ENCODE assay signal across 26 cellular contexts in the genomic region with DNA sequence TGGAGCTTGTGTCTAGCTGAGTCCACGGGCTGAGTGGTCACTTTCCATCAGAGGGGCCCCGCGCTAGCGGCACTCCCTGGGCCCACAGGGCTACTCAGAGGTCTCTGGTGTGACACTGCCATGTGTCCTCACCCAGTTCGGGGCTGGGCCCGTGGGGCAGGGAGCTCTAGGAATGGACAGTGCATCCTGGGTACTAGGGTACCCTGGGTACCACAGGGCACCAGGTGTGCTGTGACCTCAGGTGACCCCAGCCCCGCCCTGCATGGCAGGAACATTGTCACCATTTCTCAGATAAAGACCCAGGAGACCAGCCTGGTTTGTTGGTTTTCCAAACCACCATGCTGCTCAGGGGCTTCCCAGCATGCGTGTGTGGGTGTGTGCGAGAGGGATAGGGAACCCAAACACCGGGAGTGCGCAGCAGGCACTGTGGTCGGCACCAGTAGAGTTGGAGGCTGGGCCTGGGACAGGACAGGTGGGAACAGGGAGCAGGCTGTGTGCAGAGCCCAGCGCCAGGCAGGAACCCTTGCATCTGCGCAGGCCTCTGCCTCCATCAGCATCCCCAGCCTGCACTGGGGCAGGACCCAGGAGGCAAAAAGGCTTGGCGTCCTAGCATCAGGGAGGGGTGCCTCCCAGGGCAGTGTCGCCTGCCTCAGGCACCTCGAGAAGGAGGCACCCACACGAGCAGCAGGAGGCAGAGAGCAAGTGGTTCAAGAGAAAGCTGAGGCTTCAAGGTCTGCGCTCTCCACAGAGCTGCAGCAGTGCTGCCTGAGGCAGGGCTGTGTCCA. TPM values are rescaled to one million over a fixed set of nuclear protein-coding genes. Genes with fewer than 3 reads are reported as not detected.
DNase-seq lines count a peak whose midpoint lies in the region; ATAC-seq and TF ChIP-seq lines count a peak whose summit lies in the region.
"Had no signal": no experiment of that assay in that cellular context is flagged by ENCODE, and none has a peak within 500 bp of the region (broad histone marks: within the 10 kb centered on the region; RNA-seq: fewer than 3 reads in every experiment).

No MANE protein-coding gene starts in this region.

- no peak overlapping the region for H2BK5ac ChIP-seq in neuronal stem cell (ENCODE audit: low read length)

- no peak overlapping the region for H3K18ac ChIP-seq in neuronal stem cell (ENCODE audit: low read length)

- H2BK15ac ChIP-seq in neuronal stem cell (ENCODE audit: low read length), result no peak overlapping the region

- peak overlapping the region; percentile 63 for H3K14ac ChIP-seq in neuronal stem cell (ENCODE audit: low read length)

- H3K36me3 ChIP-seq in neuronal stem cell (replicated peaks in 1 of 2; ENCODE audit: control insufficient read depth in 2 of 2, insufficient read depth in 2 of 2, low read length in 2 of 2), result no peaks in the 10 kb centered on the region
- H3K36me3 ChIP-seq: Peyer's patch, right atrium auricular region had no signal

- POLR2A ChIA-PET in activated CD4-positive, alpha-beta memory T cell treated with anti-CD3 and anti-CD28 coated beads for 36 hours (lab: Charles Lee), result interaction anchor here (4.5 kb wide), 1 partner anchor 20 kb away, joined by 58 read pairs; a partner anchor contains a TSS
- POLR2A ChIA-PET in activated CD4-positive, alpha-beta memory T cell treated with anti-CD3 and anti-CD28 coated beads, Interleukin-2, amount 10 ng/mL, durations not matched to agents 7 days and 5 days (lab: Charles Lee), result interaction anchor here (1.1 to 14.0 kb wide), 2 partner anchors 11 to 21 kb away, joined by 3 to 415 read pairs; a partner anchor contains a TSS

- DNase-seq in activated CD4-positive, alpha-beta memory T cell treated with anti-CD3 and anti-CD28 coated beads for 36 hours, result no peak
- no peak for DNase-seq in activated CD4-positive, alpha-beta memory T cell treated with anti-CD3 and anti-CD28 coated beads, Interleukin-2, amount 10 ng/mL, durations not matched to agents 7 days and 5 days
- DNase-seq in CD14-positive monocyte (ENCODE audit: low spot score) (peak; percentile 46), neuronal stem cell (ENCODE audit: low spot score) (no peak), NCI-H1436 treated with DMSO at 0.1 percent for 48 hours (lab: John Stamatoyannopoulos, UW) (no peak)
- DNase-seq: ACHN, Calu3, DMS79 treated with DMSO at 0.1 percent for 48 hours, GF-D8, H9, IMR-90, NCI-H1048, NCI-H187 treated with DMSO at 0.1 percent for 48 hours, NCI-H69, SHP77 treated with DMSO at 0.1 percent for 48 hours, trophoblast cell had no signal

- H4K91ac ChIP-seq in neuronal stem cell (ENCODE audit: low read depth, low read length, poor library complexity), result no peak overlapping the region

- H3K27me3 ChIP-seq in neuronal stem cell (ENCODE audit: control insufficient read depth in 3 of 3, insufficient read depth in 3 of 3, low read depth in 1 of 3, low read length in 3 of 3), result peaks cover 0 to 6% (median 0%) of the 10 kb centered on the region in 3 experiments
- H3K27me3 ChIP-seq: Peyer's patch, right atrium auricular region had no signal

- no peak overlapping the region for H3K4me2 ChIP-seq in neuronal stem cell (ENCODE audit: insufficient read depth, low read length, poor library complexity, severe bottlenecking)

- no peak overlapping the region for H3K4me3 Mint-ChIP-seq in activated CD4-positive, alpha-beta memory T cell treated with anti-CD3 and anti-CD28 coated beads for 36 hours
- no peak overlapping the region for H3K4me3 Mint-ChIP-seq in activated CD4-positive, alpha-beta memory T cell treated with anti-CD3 and anti-CD28 coated beads, Interleukin-2, amount 10 ng/mL, durations not matched to agents 7 days and 5 days
- H3K4me3 Mint-ChIP-seq in CD14-positive monocyte, result no peak overlapping the region
- no peak overlapping the region for H3K4me3 Mint-ChIP-seq in dendritic cell treated with granulocyte-macrophage colony-stimulating factor and Interleukin-4, amounts not matched to agents 40 ng/mL and 50 ng/mL, for 4 days
- H3K4me3 Mint-ChIP-seq: brain, H9, nephron had no signal

- H2BK12ac ChIP-seq in neuronal stem cell (ENCODE audit: low read length), result peak overlapping the region; percentile 73

- no peak for TF ChIP-seq CTCF in CD14-positive monocyte (IDR thresholded peaks at IDR 0.05)

- H2AK5ac ChIP-seq in neuronal stem cell (ENCODE audit: low read depth, low read length), result peak overlapping the region; percentile 1

- H3K27ac ChIP-seq in neuronal stem cell (replicated peaks; ENCODE audit: low read length), result no peak overlapping the region
- H3K27ac ChIP-seq: epithelial cell of prostate, parathyroid adenoma, Peyer's patch, right atrium auricular region had no signal

- peak overlapping the region; percentile 42 for H3K27ac Mint-ChIP-seq in activated CD4-positive, alpha-beta memory T cell treated with anti-CD3 and anti-CD28 coated beads for 36 hours
- H3K27ac Mint-ChIP-seq in activated CD4-positive, alpha-beta memory T cell treated with anti-CD3 and anti-CD28 coated beads, Interleukin-2, amount 10 ng/mL, durations not matched to agents 7 days and 5 days, result no peak overlapping the region
- peak overlapping the region in 6 of 7 donors; percentile 43 to 87 (median 74) for H3K27ac Mint-ChIP-seq in CD14-positive monocyte
- peak overlapping the region; percentile 96 for H3K27ac Mint-ChIP-seq in dendritic cell treated with granulocyte-macrophage colony-stimulating factor and Interleukin-4, amounts not matched to agents 40 ng/mL and 50 ng/mL, for 4 days
- H3K27ac Mint-ChIP-seq: brain, nephron had no signal

- peaks cover 0 to 4% of the 10 kb centered on the region in 2 donors for H3K4me1 ChIP-seq in neuronal stem cell (ENCODE audit: control insufficient read depth in 2 of 2, insufficient read depth in 1 of 2, low read depth in 1 of 2, low read length in 2 of 2)
- H3K4me1 ChIP-seq: parathyroid adenoma, Peyer's patch, right atrium auricular region had no signal

- CTCF ChIA-PET in activated CD4-positive, alpha-beta memory T cell treated with anti-CD3 and anti-CD28 coated beads for 36 hours (lab: Charles Lee), result no interaction called here
- CTCF ChIA-PET in activated CD4-positive, alpha-beta memory T cell treated with anti-CD3 and anti-CD28 coated beads, Interleukin-2, amount 10 ng/mL, durations not matched to agents 7 days and 5 days (lab: Charles Lee), result interaction anchor here (5.3 kb wide), 1 partner anchor 20 kb away, joined by 43 read pairs; a partner anchor contains a TSS

- H3K9ac ChIP-seq in neuronal stem cell (ENCODE audit: low read depth, low read length, poor library complexity), result no peak overlapping the region
- H3K9ac ChIP-seq: parathyroid adenoma had no signal

- H2AFZ ChIP-seq in neuronal stem cell (ENCODE audit: low read length), result no peak overlapping the region
- H2AFZ ChIP-seq: parathyroid adenoma had no signal

- H3K79me1 ChIP-seq in neuronal stem cell (ENCODE audit: low read depth, low read length), result no peaks in the 10 kb centered on the region

- no peak overlapping the region for H4K8ac ChIP-seq in neuronal stem cell (ENCODE audit: low read depth, low read length)

- ATAC-seq in GM21786 (IDR thresholded peaks at IDR 0.05; ENCODE audit: unreplicated experiment), result no peak
- no peak for ATAC-seq in HG02885 (IDR thresholded peaks at IDR 0.05; ENCODE audit: poor library complexity, unreplicated experiment)
- ATAC-seq: activated CD4-positive, CD25-positive, alpha-beta regulatory T cell treated with anti-CD3 and anti-CD28 coated beads, Interleukin-2, amount 50 U/mL, for 24 hours had no signal

- WGBS in neuronal stem cell (ENCODE audit: extremely low coverage in 2 of 2, insufficient read length in 2 of 2, insufficient replicate concordance in 1 of 2), 2 donors, result no CpG with 5 or more reads among the region's 19 CpGs

- no peak overlapping the region for H3K4ac ChIP-seq in neuronal stem cell (ENCODE audit: low read length)

- no peak overlapping the region for H2BK120ac ChIP-seq in neuronal stem cell (ENCODE audit: low read depth, low read length)

- no peaks in the 10 kb centered on the region for H3K36me3 Mint-ChIP-seq in activated CD4-positive, alpha-beta memory T cell treated with anti-CD3 and anti-CD28 coated beads for 36 hours
- no peaks in the 10 kb centered on the region for H3K36me3 Mint-ChIP-seq in activated CD4-positive, alpha-beta memory T cell treated with anti-CD3 and anti-CD28 coated beads, Interleukin-2, amount 10 ng/mL, durations not matched to agents 7 days and 5 days (ENCODE audit: low read depth)
- H3K36me3 Mint-ChIP-seq in CD14-positive monocyte, result no peaks in the 10 kb centered on the region
- H3K36me3 Mint-ChIP-seq in dendritic cell treated with granulocyte-macrophage colony-stimulating factor and Interleukin-4, amounts not matched to agents 40 ng/mL and 50 ng/mL, for 4 days (ENCODE audit: low read depth), result no peaks in the 10 kb centered on the region
- H3K36me3 Mint-ChIP-seq: brain had no signal

- H3K9me3 Mint-ChIP-seq in activated CD4-positive, alpha-beta memory T cell treated with anti-CD3 and anti-CD28 coated beads for 36 hours, result no peaks in the 10 kb centered on the region
- no peaks in the 10 kb centered on the region for H3K9me3 Mint-ChIP-seq in activated CD4-positive, alpha-beta memory T cell treated with anti-CD3 and anti-CD28 coated beads, Interleukin-2, amount 10 ng/mL, durations not matched to agents 7 days and 5 days
- H3K9me3 Mint-ChIP-seq in CD14-positive monocyte, result peaks cover 0 to 2% (median 0%) of the 10 kb centered on the region in 7 donors
- no peaks in the 10 kb centered on the region for H3K9me3 Mint-ChIP-seq in dendritic cell treated with granulocyte-macrophage colony-stimulating factor and Interleukin-4, amounts not matched to agents 40 ng/mL and 50 ng/mL, for 4 days
- H3K9me3 Mint-ChIP-seq: brain, H9, nephron had no signal

- intact Hi-C loops in activated CD4-positive, alpha-beta memory T cell treated with anti-CD3 and anti-CD28 coated beads for 36 hours (cut with micrococcal nuclease), result no loop called here
- intact Hi-C loops in CD14-positive monocyte (cut with micrococcal nuclease), result no loop called here
- intact Hi-C loops in dendritic cell treated with granulocyte-macrophage colony-stimulating factor and Interleukin-4, amounts not matched to agents 40 ng/mL and 50 ng/mL, for 4 days (cut with micrococcal nuclease), result no loop called here

- H3K27me3 Mint-ChIP-seq in activated CD4-positive, alpha-beta memory T cell treated with anti-CD3 and anti-CD28 coated beads for 36 hours, result no peaks in the 10 kb centered on the region
- H3K27me3 Mint-ChIP-seq in activated CD4-positive, alpha-beta memory T cell treated with anti-CD3 and anti-CD28 coated beads, Interleukin-2, amount 10 ng/mL, durations not matched to agents 7 days and 5 days, result no peaks in the 10 kb centered on the region
- H3K27me3 Mint-ChIP-seq in CD14-positive monocyte (ENCODE audit: low read depth in 3 of 3), result peaks cover 1 to 7% (median 2%) of the 10 kb centered on the region in 3 donors
- H3K27me3 Mint-ChIP-seq in dendritic cell treated with granulocyte-macrophage colony-stimulating factor and Interleukin-4, amounts not matched to agents 40 ng/mL and 50 ng/mL, for 4 days, result peaks cover 3% of the 10 kb centered on the region

- no peak overlapping the region for H3K4me3 ChIP-seq in neuronal stem cell (ENCODE audit: low read length in 2 of 2)
- H3K4me3 ChIP-seq: Peyer's patch, right atrium auricular region had no signal

- peak overlapping the region; percentile 60 for H3K23ac ChIP-seq in neuronal stem cell (ENCODE audit: low read depth, low read length, poor library complexity)

- peaks cover 21% of the 10 kb centered on the region for H3K4me1 Mint-ChIP-seq in activated CD4-positive, alpha-beta memory T cell treated with anti-CD3 and anti-CD28 coated beads for 36 hours (ENCODE audit: low read depth)
- peaks cover 48% of the 10 kb centered on the region for H3K4me1 Mint-ChIP-seq in activated CD4-positive, alpha-beta memory T cell treated with anti-CD3 and anti-CD28 coated beads, Interleukin-2, amount 10 ng/mL, durations not matched to agents 7 days and 5 days
- peaks cover 44% of the 10 kb centered on the region for H3K4me1 Mint-ChIP-seq in CD14-positive monocyte
- H3K4me1 Mint-ChIP-seq in dendritic cell treated with granulocyte-macrophage colony-stimulating factor and Interleukin-4, amounts not matched to agents 40 ng/mL and 50 ng/mL, for 4 days (ENCODE audit: low read depth), result peaks cover 77% of the 10 kb centered on the region
- H3K4me1 Mint-ChIP-seq: H9 had no signal

- H3K9me3 ChIP-seq in neuronal stem cell (replicated peaks in 1 of 2; ENCODE audit: control insufficient read depth in 2 of 2, insufficient read depth in 1 of 2, low read depth in 1 of 2, low read length in 2 of 2), result no peaks in the 10 kb centered on the region
- H3K9me3 ChIP-seq: Peyer's patch, right atrium auricular region had no signal

RNA-seq across cellular contexts. Expression of a gene that starts 19.4 kb away (rescaled TPM):
- 10 to 100 TPM; 30.2 to 32.3 TPM for total RNA-seq in activated CD4-positive, alpha-beta memory T cell treated with anti-CD3 and anti-CD28 coated beads for 36 hours
- 10 to 100 TPM; 64.8 to 66.2 TPM for total RNA-seq in activated CD4-positive, alpha-beta memory T cell treated with anti-CD3 and anti-CD28 coated beads, Interleukin-2, amount 10 ng/mL, durations not matched to agents 7 days and 5 days
- 10 to 100 TPM; 43.7 to 48.2 TPM for polyA plus RNA-seq in CD14-positive monocyte
- polyA plus RNA-seq in neuronal stem cell (2013, experiment 1 of 2), result 6.7 TPM
- 7.4 TPM for polyA plus RNA-seq in neuronal stem cell (2013, experiment 2 of 2)

RNA-seq across cellular contexts. Expression of a gene that starts 42.0 kb away (rescaled TPM):
- total RNA-seq in activated CD4-positive, alpha-beta memory T cell treated with anti-CD3 and anti-CD28 coated beads for 36 hours, result under 1 TPM; 0.07 to 0.17 TPM
- under 1 TPM; 0.28 to 0.50 TPM for total RNA-seq in activated CD4-positive, alpha-beta memory T cell treated with anti-CD3 and anti-CD28 coated beads, Interleukin-2, amount 10 ng/mL, durations not matched to agents 7 days and 5 days
- polyA plus RNA-seq in CD14-positive monocyte, result under 1 TPM; 0.08 to 0.14 TPM
- 2.3 TPM for polyA plus RNA-seq in neuronal stem cell (2013, experiment 1 of 2)
- 2.2 TPM for polyA plus RNA-seq in neuronal stem cell (2013, experiment 2 of 2)
- total RNA-seq: Calu3 had no signal
